In the genomic region with DNA sequence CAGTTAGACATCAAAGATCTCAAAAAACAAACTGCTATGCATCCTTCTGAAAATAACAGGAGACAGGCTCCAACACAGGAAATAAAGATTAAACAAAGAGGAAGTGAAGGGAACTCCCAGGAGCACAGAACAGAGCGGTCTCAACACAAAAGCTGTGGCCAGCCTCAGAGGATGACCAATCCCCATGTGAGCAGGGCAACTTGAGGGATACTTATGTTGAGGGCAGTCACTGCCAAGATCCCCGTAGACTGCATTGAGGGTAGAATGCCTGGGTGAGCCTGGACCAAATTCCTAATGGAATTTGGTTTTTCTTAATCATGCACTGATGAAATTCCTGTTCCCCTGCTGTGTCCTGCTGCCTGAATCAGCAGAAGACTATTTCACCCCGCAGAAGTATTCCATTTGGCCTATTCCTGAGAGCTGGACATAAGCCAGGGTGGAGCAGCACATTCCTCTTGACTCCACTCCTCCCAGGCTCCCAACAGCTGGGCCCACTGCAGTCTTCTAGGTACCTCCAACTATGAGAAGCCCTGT, we compare ENCODE assay signal across 7 cellular contexts. TPM values are rescaled to one million over a fixed set of nuclear protein-coding genes. Genes with fewer than 3 reads are reported as not detected.
DNase-seq lines count a peak whose midpoint lies in the region; ATAC-seq and TF ChIP-seq lines count a peak whose summit lies in the region.

No MANE protein-coding gene starts in this region.

- peak overlapping the region; percentile 87 for H3K27ac Mint-ChIP-seq in T-helper 17 cell

- CTCF ChIA-PET in HEK293 (lab: Yijun Ruan, JAX) = interaction anchor here (0.7 kb wide), 2 partner anchors 17 to 98 kb away, joined by 3 to 5 read pairs; no protein-coding TSS in a partner anchor

- no peaks in the 10 kb centered on the region for H3K27me3 Mint-ChIP-seq in T-helper 17 cell

- no peaks in the 10 kb centered on the region for H3K36me3 Mint-ChIP-seq in T-helper 17 cell (ENCODE audit: low read depth)

- H3K4me3 Mint-ChIP-seq in T-helper 17 cell = peak overlapping the region; percentile 70

- POLR2A ChIA-PET in HEK293 (lab: Yijun Ruan, JAX) = no interaction called here

- no peak for TF ChIP-seq CTCF in HEK293 (tag by site-specific recombination; IDR thresholded peaks at IDR 0.05)

- ATAC-seq in T-helper 17 cell = peak; percentile 17
- ATAC-seq in HG03521 (IDR thresholded peaks at IDR 0.05; ENCODE audit: unreplicated experiment) = no peak
- no peak for ATAC-seq in GM19023 (IDR thresholded peaks at IDR 0.05; ENCODE audit: unreplicated experiment)

- peaks cover 66% of the 10 kb centered on the region for H3K4me1 Mint-ChIP-seq in T-helper 17 cell

- no peak overlapping the region for H3K27ac ChIP-seq in HEK293 (ENCODE audit: extremely low read depth, low read depth, low read length)

- H3K4me1 ChIP-seq in HEK293 (ENCODE audit: control insufficient read depth, insufficient read depth, low read length) = peaks cover 8% of the 10 kb centered on the region

- no peak overlapping the region for H3K4me3 ChIP-seq in HEK293 (ENCODE audit: low read depth, low read length)

- DNase-seq in T-helper 17 cell (no peak), germinal center (ENCODE audit: low spot score) (peak; percentile 26), pulmonary artery endothelial cell (ENCODE audit: low read depth, low spot score) (peak; percentile 85)
- no peak for DNase-seq in activated naive CD4-positive, alpha-beta T cell treated with Interleukin-2 at 50 U/mL for 16 hours

- H3K36me3 ChIP-seq in HEK293 (ENCODE audit: control insufficient read depth in 2 of 2, insufficient read depth in 1 of 2, low read length in 2 of 2) = no peaks in the 10 kb centered on the region

- H3K9me3 ChIP-seq in HEK293 (ENCODE audit: control insufficient read depth, insufficient read depth, low read depth, low read length) = no peaks in the 10 kb centered on the region
- H3K9me3 ChIP-seq in T-helper 17 cell (ENCODE audit: control insufficient read depth, low read length, poor library complexity, severe bottlenecking) = no peaks in the 10 kb centered on the region

TF ChIP-seq in HEK293, 187 proteins besides CTCF, POLR2A, EP300 and RAD21 (continues in another document):
- TF ChIP-seq, protein P1, sequence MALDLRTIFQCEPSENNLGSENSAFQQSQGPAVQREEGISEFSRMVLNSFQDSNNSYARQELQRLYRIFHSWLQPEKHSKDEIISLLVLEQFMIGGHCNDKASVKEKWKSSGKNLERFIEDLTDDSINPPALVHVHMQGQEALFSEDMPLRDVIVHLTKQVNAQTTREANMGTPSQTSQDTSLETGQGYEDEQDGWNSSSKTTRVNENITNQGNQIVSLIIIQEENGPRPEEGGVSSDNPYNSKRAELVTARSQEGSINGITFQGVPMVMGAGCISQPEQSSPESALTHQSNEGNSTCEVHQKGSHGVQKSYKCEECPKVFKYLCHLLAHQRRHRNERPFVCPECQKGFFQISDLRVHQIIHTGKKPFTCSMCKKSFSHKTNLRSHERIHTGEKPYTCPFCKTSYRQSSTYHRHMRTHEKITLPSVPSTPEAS (tag by site-specific recombination; IDR thresholded peaks at IDR 0.05) = no peak
- TF ChIP-seq HOXC10 (CRISPR knock-in tag; IDR thresholded peaks at IDR 0.05) (no peak), ZNF416 (tag by site-specific recombination; IDR thresholded peaks at IDR 0.05) (no peak), YY2 (tag by site-specific recombination; IDR thresholded peaks at IDR 0.05) (no peak), ZNF114 (tag by site-specific recombination; IDR thresholded peaks at IDR 0.05) (no peak), ZNF157 (tag by site-specific recombination; IDR thresholded peaks at IDR 0.05) (no peak), ZNF660 (tag by site-specific recombination; IDR thresholded peaks at IDR 0.05) (0 out of 2 replicates have a peak, but pooled peaks have one; percentile 36), ZFHX2 (tag by site-specific recombination; conservative IDR thresholded peaks at IDR 0.05) (no peak), ZNF112 (tag by site-specific recombination; IDR thresholded peaks at IDR 0.05) (no peak), KLF1 (tag by site-specific recombination; IDR thresholded peaks at IDR 0.05) (no peak), ZNF335 (tag by site-specific recombination; conservative IDR thresholded peaks at IDR 0.05) (no peak), ZNF776 (tag by site-specific recombination; IDR thresholded peaks at IDR 0.05; ENCODE audit: borderline replicate concordance) (no peak), ZNF19 (tag by site-specific recombination; IDR thresholded peaks at IDR 0.05; ENCODE audit: low read depth) (no peak), ZNF202 (tag by site-specific recombination; IDR thresholded peaks at IDR 0.05; ENCODE audit: borderline replicate concordance) (no peak), HOXA7 (CRISPR knock-in tag; IDR thresholded peaks at IDR 0.05; ENCODE audit: borderline replicate concordance) (no peak), ZNF654 (tag by site-specific recombination; IDR thresholded peaks at IDR 0.05; ENCODE audit: low read depth) (no peak), ZNF701 (tag by site-specific recombination; IDR thresholded peaks at IDR 0.05) (no peak), ZNF23 (tag by site-specific recombination; IDR thresholded peaks at IDR 0.05; ENCODE audit: borderline replicate concordance) (no peak), KLF10 (tag by site-specific recombination; IDR thresholded peaks at IDR 0.05) (no peak), ZNF223 (tag by site-specific recombination; IDR thresholded peaks at IDR 0.05) (no peak), ZNF76 (tag by site-specific recombination; IDR thresholded peaks at IDR 0.05; ENCODE audit: borderline replicate concordance, low read depth) (no peak), ZNF16 (tag by site-specific recombination; IDR thresholded peaks at IDR 0.05; ENCODE audit: low read depth) (no peak), IKZF3 (tag by site-specific recombination; IDR thresholded peaks at IDR 0.05) (0 out of 2 replicates have a peak, but pooled peaks have one; percentile 8)
- TF ChIP-seq, protein P2, sequence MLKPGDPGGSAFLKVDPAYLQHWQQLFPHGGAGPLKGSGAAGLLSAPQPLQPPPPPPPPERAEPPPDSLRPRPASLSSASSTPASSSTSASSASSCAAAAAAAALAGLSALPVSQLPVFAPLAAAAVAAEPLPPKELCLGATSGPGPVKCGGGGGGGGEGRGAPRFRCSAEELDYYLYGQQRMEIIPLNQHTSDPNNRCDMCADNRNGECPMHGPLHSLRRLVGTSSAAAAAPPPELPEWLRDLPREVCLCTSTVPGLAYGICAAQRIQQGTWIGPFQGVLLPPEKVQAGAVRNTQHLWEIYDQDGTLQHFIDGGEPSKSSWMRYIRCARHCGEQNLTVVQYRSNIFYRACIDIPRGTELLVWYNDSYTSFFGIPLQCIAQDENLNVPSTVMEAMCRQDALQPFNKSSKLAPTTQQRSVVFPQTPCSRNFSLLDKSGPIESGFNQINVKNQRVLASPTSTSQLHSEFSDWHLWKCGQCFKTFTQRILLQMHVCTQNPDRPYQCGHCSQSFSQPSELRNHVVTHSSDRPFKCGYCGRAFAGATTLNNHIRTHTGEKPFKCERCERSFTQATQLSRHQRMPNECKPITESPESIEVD (tag by site-specific recombination; IDR thresholded peaks at IDR 0.05) = 0 out of 2 replicates have a peak, but pooled peaks have one; percentile 30
- TF ChIP-seq, protein P3, sequence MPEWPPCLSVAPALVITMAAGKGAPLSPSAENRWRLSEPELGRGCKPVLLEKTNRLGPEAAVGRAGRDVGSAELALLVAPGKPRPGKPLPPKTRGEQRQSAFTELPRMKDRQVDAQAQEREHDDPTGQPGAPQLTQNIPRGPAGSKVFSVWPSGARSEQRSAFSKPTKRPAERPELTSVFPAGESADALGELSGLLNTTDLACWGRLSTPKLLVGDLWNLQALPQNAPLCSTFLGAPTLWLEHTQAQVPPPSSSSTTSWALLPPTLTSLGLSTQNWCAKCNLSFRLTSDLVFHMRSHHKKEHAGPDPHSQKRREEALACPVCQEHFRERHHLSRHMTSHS (tag by site-specific recombination; IDR thresholded peaks at IDR 0.05) = no peak
- TF ChIP-seq, protein P4, sequence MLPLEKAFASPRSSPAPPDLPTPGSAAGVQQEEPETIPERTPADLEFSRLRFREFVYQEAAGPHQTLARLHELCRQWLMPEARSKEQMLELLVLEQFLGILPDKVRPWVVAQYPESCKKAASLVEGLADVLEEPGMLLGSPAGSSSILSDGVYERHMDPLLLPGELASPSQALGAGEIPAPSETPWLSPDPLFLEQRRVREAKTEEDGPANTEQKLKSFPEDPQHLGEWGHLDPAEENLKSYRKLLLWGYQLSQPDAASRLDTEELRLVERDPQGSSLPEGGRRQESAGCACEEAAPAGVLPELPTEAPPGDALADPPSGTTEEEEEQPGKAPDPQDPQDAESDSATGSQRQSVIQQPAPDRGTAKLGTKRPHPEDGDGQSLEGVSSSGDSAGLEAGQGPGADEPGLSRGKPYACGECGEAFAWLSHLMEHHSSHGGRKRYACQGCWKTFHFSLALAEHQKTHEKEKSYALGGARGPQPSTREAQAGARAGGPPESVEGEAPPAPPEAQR (tag by site-specific recombination; IDR thresholded peaks at IDR 0.05) = no peak
- TF ChIP-seq, protein P5, sequence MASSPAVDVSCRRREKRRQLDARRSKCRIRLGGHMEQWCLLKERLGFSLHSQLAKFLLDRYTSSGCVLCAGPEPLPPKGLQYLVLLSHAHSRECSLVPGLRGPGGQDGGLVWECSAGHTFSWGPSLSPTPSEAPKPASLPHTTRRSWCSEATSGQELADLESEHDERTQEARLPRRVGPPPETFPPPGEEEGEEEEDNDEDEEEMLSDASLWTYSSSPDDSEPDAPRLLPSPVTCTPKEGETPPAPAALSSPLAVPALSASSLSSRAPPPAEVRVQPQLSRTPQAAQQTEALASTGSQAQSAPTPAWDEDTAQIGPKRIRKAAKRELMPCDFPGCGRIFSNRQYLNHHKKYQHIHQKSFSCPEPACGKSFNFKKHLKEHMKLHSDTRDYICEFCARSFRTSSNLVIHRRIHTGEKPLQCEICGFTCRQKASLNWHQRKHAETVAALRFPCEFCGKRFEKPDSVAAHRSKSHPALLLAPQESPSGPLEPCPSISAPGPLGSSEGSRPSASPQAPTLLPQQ (tag by site-specific recombination; IDR thresholded peaks at IDR 0.05) = peak; percentile 94
- TF ChIP-seq, protein P6, sequence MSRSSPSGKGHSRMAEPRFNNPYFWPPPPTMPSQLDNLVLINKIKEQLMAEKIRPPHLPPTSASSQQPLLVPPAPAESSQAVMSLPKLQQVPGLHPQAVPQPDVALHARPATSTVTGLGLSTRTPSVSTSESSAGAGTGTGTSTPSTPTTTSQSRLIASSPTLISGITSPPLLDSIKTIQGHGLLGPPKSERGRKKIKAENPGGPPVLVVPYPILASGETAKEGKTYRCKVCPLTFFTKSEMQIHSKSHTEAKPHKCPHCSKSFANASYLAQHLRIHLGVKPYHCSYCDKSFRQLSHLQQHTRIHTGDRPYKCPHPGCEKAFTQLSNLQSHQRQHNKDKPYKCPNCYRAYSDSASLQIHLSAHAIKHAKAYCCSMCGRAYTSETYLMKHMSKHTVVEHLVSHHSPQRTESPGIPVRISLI (tag by site-specific recombination; IDR thresholded peaks at IDR 0.05) = no peak

RNA-seq across cellular contexts. Expression of a gene that starts 49.0 kb away (rescaled TPM):
- total RNA-seq in T-helper 17 cell (100 to 1,000 TPM; 246 to 317 TPM), pulmonary artery endothelial cell (173 and 208 TPM in 2 replicates)

Comparison
In these comparisons a context has a peak if more than half of its experiments do, and no peak if none do; other contexts are left out.
1. DNase-seq: peak in germinal center (single experiment) and pulmonary artery endothelial cell (single experiment); none in T-helper 17 cell (0 of 3) and activated naive CD4-positive, alpha-beta T cell treated with Interleukin-2 at 50 U/mL for 16 hours (single experiment).